Comparison of ENCODE assay signal across 27 cellular contexts in genomic region chr17:57080708-57081107, GRCh38. TPM values are rescaled to one million over a fixed set of nuclear protein-coding genes. Genes with fewer than 3 reads are reported as not detected.
A peak's percentile ranks its signal among the peaks of the same experiment; 100 is the strongest.
DNase-seq lines count a peak whose midpoint lies in the region; ATAC-seq and TF ChIP-seq lines count a peak whose summit lies in the region.
"Had no signal": no experiment of that assay in that cellular context is flagged by ENCODE, and none has a peak within 500 bp of the region (broad histone marks: within the 10 kb centered on the region; RNA-seq: fewer than 3 reads in every experiment).

No MANE protein-coding gene starts in this region.

- H3K36me3 ChIP-seq in GM23248 (ENCODE audit: low read depth) (no peaks in the 10 kb centered on the region), PC-3 (ENCODE audit: low read depth, low read length) (no peaks in the 10 kb centered on the region), esophagus squamous epithelium (no peaks in the 10 kb centered on the region)

- no peak overlapping the region for H3K4me2 ChIP-seq in GM23248 (ENCODE audit: unreplicated experiment)
- H3K4me2 ChIP-seq in PC-3 (ENCODE audit: low read length): no peak overlapping the region

- H3K27me3 ChIP-seq in GM23248 (replicated peaks; ENCODE audit: insufficient read depth) (no peaks in the 10 kb centered on the region), PC-3 (ENCODE audit: low read length) (no peaks in the 10 kb centered on the region), esophagus squamous epithelium (no peaks in the 10 kb centered on the region)
- H3K27me3 ChIP-seq: body of pancreas, tibial nerve had no signal

- in situ Hi-C loops in GM23248 (cut with MboI): no loop called here

- H3K9me3 ChIP-seq in GM23248 (ENCODE audit: low read depth): no peaks in the 10 kb centered on the region
- no peaks in the 10 kb centered on the region for H3K9me3 ChIP-seq in PC-3 (ENCODE audit: low read length)
- no peaks in the 10 kb centered on the region for H3K9me3 ChIP-seq in esophagus squamous epithelium
- H3K9me3 ChIP-seq: body of pancreas, tibial nerve had no signal

- ATAC-seq in PC-3: no peak
- ATAC-seq: activated naive CD8-positive, alpha-beta T cell treated with anti-CD3 and anti-CD28 coated beads, Interleukin-2, amount 50 U/mL, for 24 hours; activated T-helper 17 cell treated with anti-CD3 and anti-CD28 coated beads, Interleukin-2, amount 50 U/mL, for 72 hours; body of pancreas; left cardiac atrium had no signal

- TF ChIP-seq POLR2A in esophagus squamous epithelium (IDR thresholded peaks at IDR 0.05): no peak

- peaks cover 6% of the 10 kb centered on the region; the same call in 1 of the 2 replicates for H3F3A ChIP-seq in GM23248 (ENCODE audit: insufficient read depth)
- no peaks in the 10 kb centered on the region for H3F3A ChIP-seq in PC-3 (ENCODE audit: low read length, unreplicated experiment)

- H3K4me3 ChIP-seq in GM23248: no peak overlapping the region
- no peak overlapping the region for H3K4me3 ChIP-seq in PC-3 (ENCODE audit: low read length)
- no peak overlapping the region for H3K4me3 ChIP-seq in esophagus squamous epithelium
- H3K4me3 ChIP-seq: body of pancreas, tibial nerve had no signal

- H2AFZ ChIP-seq in GM23248: no peak overlapping the region
- H2AFZ ChIP-seq in PC-3 (ENCODE audit: low read length): no peak overlapping the region

- CTCF ChIA-PET in PC-3 (lab: Charles Lee): no interaction called here

- no peak overlapping the region for H3K9ac ChIP-seq in GM23248
- H3K9ac ChIP-seq in PC-3 (ENCODE audit: low read length): no peak overlapping the region

- H3K27ac ChIP-seq in GM23248: no peak overlapping the region
- no peak overlapping the region for H3K27ac ChIP-seq in PC-3 (ENCODE audit: low read length)
- no peak overlapping the region for H3K27ac ChIP-seq in esophagus squamous epithelium
- H3K27ac ChIP-seq: body of pancreas, RWPE1, tibial nerve had no signal

- TF ChIP-seq CTCF in GM10266 (IDR thresholded peaks at IDR 0.05; ENCODE audit: control insufficient read depth, insufficient read depth, low read depth, missing control alignments) (no peak), PC-3 (conservative IDR thresholded peaks at IDR 0.05; ENCODE audit: low read depth, low read length) (no peak), esophagus squamous epithelium (IDR thresholded peaks at IDR 0.05) (no peak)

- BruUV-seq in PC-3 (replicated peaks; lab: Mats Ljungman, UMichigan): no TSS peak

- intact Hi-C loops in PC-3 (cut with micrococcal nuclease): loop anchor here (5.0 kb wide), 1 partner anchor 88 kb away; no protein-coding TSS in a partner anchor
- intact Hi-C loops in esophagus squamous epithelium (cut with DNase I): no loop called here

- no peaks in the 10 kb centered on the region for H3K9me2 ChIP-seq in GM23248 (ENCODE audit: insufficient read depth)
- no peaks in the 10 kb centered on the region for H3K9me2 ChIP-seq in PC-3 (replicated peaks; ENCODE audit: low read length)

- DNase-seq in GM10266 (ENCODE audit: extremely low spot score) (peak; percentile 35), GM23248 (peak; percentile 16), PC-3 (peak; percentile 53), iris pigment epithelial cell (ENCODE audit: low read depth) (peak; percentile 28), esophagus squamous epithelium (lab: John Stamatoyannopoulos, UW) (no peak), hypothalamus (lab: John Stamatoyannopoulos, UW) (no peak), glomerular visceral epithelial cell (ENCODE audit: extremely low spot score) (no peak)
- no peak for DNase-seq in stimulated activated CD4-positive, alpha-beta T cell treated with anti-CD3 and anti-CD28 coated beads, Interleukin-15, amount 100 ng/mL, for 24 hours
- DNase-seq: activated CD8-positive, alpha-beta memory T cell treated with anti-CD3 and anti-CD28 coated beads, Interleukin-2, amount 50 U/mL, for 4 hours; activated naive CD8-positive, alpha-beta T cell treated with anti-CD3 and anti-CD28 coated beads, Interleukin-2, amount 50 U/mL, for 24 hours; body of pancreas; CD4-positive, alpha-beta memory T cell; DMS153; effector memory CD4-positive, alpha-beta T cell; HFFc6; left cardiac atrium; mesenchymal stem cell; NCI-H1417 treated with DMSO at 0.1 percent for 48 hours; NCI-H2107; NCI-H524; nucleus accumbens; stimulated activated CD4-positive, alpha-beta T cell treated with anti-CD3 and anti-CD28 coated beads, Interleukin-4, amount 100 ng/mL, for 24 hours; stimulated activated naive CD4-positive, alpha-beta T cell treated with Interleukin-2 at 50 U/mL for 16 hours; T-helper 9 cell had no signal

- no peaks in the 10 kb centered on the region for H4K20me1 ChIP-seq in GM23248 (ENCODE audit: insufficient read depth)
- H4K20me1 ChIP-seq in PC-3 (ENCODE audit: low read length): no peaks in the 10 kb centered on the region

- H3K79me2 ChIP-seq in GM23248 (ENCODE audit: insufficient read depth) (no peaks in the 10 kb centered on the region), PC-3 (ENCODE audit: low read length) (peaks cover 5% of the 10 kb centered on the region)

- 57 to 59% methylated on average over 2 of the region's 2 CpGs for WGBS in GM23248 (ENCODE audit: low coverage in 1 of 2, low lambda C conversion rate in 2 of 2, missing lambda C conversion rate in 2 of 2), 2 experiments
- 43 to 64% methylated on average over 2 of the region's 2 CpGs for WGBS in esophagus squamous epithelium, 2 donors

- POLR2A ChIA-PET in PC-3 (lab: Charles Lee; ENCODE audit: unreplicated experiment): interaction anchor here (1.1 kb wide), 1 partner anchor 27 kb away, joined by 3 read pairs; no protein-coding TSS in a partner anchor

- H3K4me1 ChIP-seq in GM23248 (ENCODE audit: insufficient read depth) (no peaks in the 10 kb centered on the region), PC-3 (ENCODE audit: insufficient read depth, low read length) (0 out of 2 replicates have a peak, but pooled peaks cover 9% of the 10 kb centered on the region), esophagus squamous epithelium (peaks cover 0 to 16% (median 3%) of the 10 kb centered on the region in 3 donors)

RNA-seq across cellular contexts. Expression of gene AKAP1, which starts 4.3 kb away (rescaled TPM):
- 9.5 and 10.7 TPM in 2 replicates for total RNA-seq in GM23248 (2014; rRNA removed; shearing (Covaris generic))
- polyA plus RNA-seq in GM23248 (2016; fragmentation: Nextera tagmentation; extraction: Ambion mirVana): 7.3 and 8.6 TPM in 2 replicates
- total RNA-seq in PC-3 (2014; rRNA removed) (73.1 and 108 TPM in 2 replicates), esophagus squamous epithelium (10 to 100 TPM; 22.6 to 51.9 (median 33.3) TPM)

Comparison
In these comparisons a context has a peak if more than half of its experiments do, and no peak if none do; other contexts are left out.
1. DNase-seq: peak in GM10266 (single experiment), GM23248 (single experiment), PC-3 (single experiment) and iris pigment epithelial cell (single experiment); none in stimulated activated CD4-positive, alpha-beta T cell treated with anti-CD3 and anti-CD28 coated beads, Interleukin-15, amount 100 ng/mL, for 24 hours (single experiment), esophagus squamous epithelium (single experiment), hypothalamus (0 of 51) and glomerular visceral epithelial cell (single experiment).